Comparison of ENCODE assay signal across 8 cellular contexts in genomic region chr6:132512638-132513632, GRCh38. TPM values are rescaled to one million over a fixed set of nuclear protein-coding genes. Genes with fewer than 3 reads are reported as not detected.
DNase-seq lines count a peak whose midpoint lies in the region; ATAC-seq and TF ChIP-seq lines count a peak whose summit lies in the region.

Gene STX7 (minus strand): TSS chr6:132513116. CDS start chr6:132503530, 9,586 bp downstream.

- H3K9me3 ChIP-seq in SK-N-SH (no peaks in the 10 kb centered on the region), gastroesophageal sphincter (no peaks in the 10 kb centered on the region), neutrophil (no peaks in the 10 kb centered on the region)

- H3F3A ChIP-seq in SK-N-SH (replicated peaks; ENCODE audit: insufficient read depth): peaks cover 3% of the 10 kb centered on the region

- ATAC-seq in gastroesophageal sphincter: peak; percentile 97

- H3K4me3 ChIP-seq in SK-N-SH (ENCODE audit: low read depth in 2 of 2, low read length in 1 of 2) (peak within 1 kb of the TSS; percentile 72 to 76), gastroesophageal sphincter (peak within 1 kb of the TSS; percentile 79 to 87), neutrophil (ENCODE audit: low read depth in 1 of 2, low read length in 1 of 2) (peak within 1 kb of the TSS; percentile 77 to 93)

- no peaks in the 10 kb centered on the region for H3K9me2 ChIP-seq in SK-N-SH

- WGBS in SK-N-SH (ENCODE audit: low lambda C conversion rate): under 1% methylated on average over 19 of the region's 67 CpGs
- WGBS in gastroesophageal sphincter (ENCODE audit: low coverage in 1 of 2), 2 donors: 3% methylated on average over 4 to 25 of the region's 67 CpGs

- TF ChIP-seq CTCF in SK-N-SH (IDR thresholded peaks at IDR 0.05) (no peak), gastroesophageal sphincter (IDR thresholded peaks at IDR 0.05) (peak in 1 of 4 experiments; percentile 19), neutrophil (IDR thresholded peaks at IDR 0.05) (peak; percentile 23), subcutaneous adipose tissue (IDR thresholded peaks at IDR 0.05; ENCODE audit: low read depth) (no peak)

- no peaks in the 10 kb centered on the region for H3K36me3 ChIP-seq in SK-N-SH (replicated peaks in 1 of 2; ENCODE audit: control insufficient read depth in 1 of 2, insufficient read depth in 2 of 2, low read length in 1 of 2)
- no peaks in the 10 kb centered on the region for H3K36me3 ChIP-seq in gastroesophageal sphincter
- H3K36me3 ChIP-seq in neutrophil: peaks cover 8% of the 10 kb centered on the region

- H3K4me1 ChIP-seq in SK-N-SH (ENCODE audit: control insufficient read depth in 1 of 2, insufficient read depth in 2 of 2, low read depth in 1 of 2, low read length in 1 of 2) (peaks cover 4 to 8% of the 10 kb centered on the region in 2 experiments; a peak in 3 of 4 replicates), gastroesophageal sphincter (peaks cover 0 to 48% (median 10%) of the 10 kb centered on the region in 3 donors), neutrophil (ENCODE audit: control insufficient read depth in 1 of 2, insufficient read depth in 1 of 2, low read depth in 1 of 2, low read length in 1 of 2) (peaks cover 36 to 38% of the 10 kb centered on the region in 2 experiments)

- DNase-seq in GM04504 (ENCODE audit: low read depth) (peak; percentile 66), HEK293T (ENCODE audit: extremely low spot score) (peak; percentile 96), MV-4-11 (lab: John Stamatoyannopoulos, UW) (peak; percentile 82), SK-N-SH (peak; percentile 93)
- DNase-seq in activated naive CD4-positive, alpha-beta T cell treated with anti-CD3 and anti-CD28 coated beads, Interleukin-2, amount 50 U/mL, for 16 hours: peak; percentile 87

- H3K79me2 ChIP-seq in SK-N-SH (ENCODE audit: insufficient read depth): peaks cover 35% of the 10 kb centered on the region

- TF ChIP-seq RAD21 in SK-N-SH (IDR thresholded peaks at IDR 0.05; ENCODE audit: low read length): no peak

- H3K9ac ChIP-seq in SK-N-SH: peak within 1 kb of the TSS; percentile 59; the same call in 1 of the 2 replicates

- H4K20me1 ChIP-seq in SK-N-SH (ENCODE audit: insufficient read depth): peaks cover 4% of the 10 kb centered on the region; the same call in 1 of the 2 replicates

- peak within 1 kb of the TSS; percentile 87 for H2AFZ ChIP-seq in SK-N-SH (ENCODE audit: low read depth)

- H3K27ac ChIP-seq in SK-N-SH (ENCODE audit: low read depth in 2 of 2, low read length in 1 of 2) (peak within 1 kb of the TSS; percentile 19 to 22; a peak in 2 of 4 replicates), gastroesophageal sphincter (peak within 1 kb of the TSS; percentile 48 to 93 (median 91)), neutrophil (peak within 1 kb of the TSS; percentile 98)

- peak; percentile 69 to 79 for TF ChIP-seq POLR2A in gastroesophageal sphincter (IDR thresholded peaks at IDR 0.05)

- H3K27me3 ChIP-seq in SK-N-SH (ENCODE audit: insufficient read depth) (peaks cover 28% of the 10 kb centered on the region; the same call in 1 of the 2 replicates), gastroesophageal sphincter (no peaks in the 10 kb centered on the region), neutrophil (peaks cover 18% of the 10 kb centered on the region)

- POLR2A ChIA-PET in HEK293T (lab: Yijun Ruan, JAX) (interaction anchor here (0.5 to 1.7 kb wide), 10 partner anchors 11 to 301 kb away, joined by 3 to 11 read pairs (median 5); partner anchors contain the start of genes RPS12 and SLC18B1), SK-N-SH (lab: Yijun Ruan, JAX) (interaction anchor here (0.6 to 1.5 kb wide), 3 partner anchors 18 to 301 kb away, joined by 3 to 6 read pairs (median 3); partner anchors contain the start of gene RPS12)

- CTCF ChIA-PET in HEK293T (lab: Yijun Ruan, JAX) (interaction anchor here (0.5 to 1.9 kb wide), 6 partner anchors 18 to 269 kb away, joined by 3 to 6 read pairs (median 4); no protein-coding TSS in a partner anchor), SK-N-SH (lab: Yijun Ruan, JAX) (interaction anchor here (0.6 to 1.6 kb wide), 6 partner anchors 16 to 310 kb away, joined by 3 to 11 read pairs (median 4); no protein-coding TSS in a partner anchor)

- TF ChIP-seq EP300 in SK-N-SH (IDR thresholded peaks at IDR 0.05; ENCODE audit: borderline replicate concordance in 1 of 2, low read depth in 1 of 2, low read length in 1 of 2) (no peak), gastroesophageal sphincter (IDR thresholded peaks at IDR 0.05) (no peak)

- H3K4me2 ChIP-seq in SK-N-SH: peak within 1 kb of the TSS; percentile 83

TF ChIP-seq in HEK293T, 16 proteins besides CTCF, POLR2A, EP300 and RAD21:
- TF ChIP-seq ELF4 (IDR thresholded peaks at IDR 0.05) (no peak), FOXM1 (IDR thresholded peaks at IDR 0.05; ENCODE audit: borderline replicate concordance) (peak; percentile 41; the same call in 1 of the 2 replicates), LEF1 (IDR thresholded peaks at IDR 0.05; ENCODE audit: borderline replicate concordance) (no peak), HDGF (IDR thresholded peaks at IDR 0.05; ENCODE audit: borderline replicate concordance) (no peak), NFRKB (IDR thresholded peaks at IDR 0.05) (no peak), L3MBTL2 (conservative IDR thresholded peaks at IDR 0.05) (peak; percentile 82), TARDBP (IDR thresholded peaks at IDR 0.05) (no peak), CTBP1 (IDR thresholded peaks at IDR 0.05; ENCODE audit: borderline replicate concordance) (no peak), SUZ12 (IDR thresholded peaks at IDR 0.05) (no peak), ARNT (IDR thresholded peaks at IDR 0.05) (no peak), SP1 (IDR thresholded peaks at IDR 0.05) (no peak), FOXK2 (IDR thresholded peaks at IDR 0.05) (no peak), FOXA1 (IDR thresholded peaks at IDR 0.05) (no peak), BHLHE40 (IDR thresholded peaks at IDR 0.05; ENCODE audit: borderline replicate concordance) (no peak), PKNOX1 (IDR thresholded peaks at IDR 0.05) (peak; percentile 99), ZNF384 (IDR thresholded peaks at IDR 0.05) (no peak)

TF ChIP-seq in SK-N-SH, 30 proteins besides CTCF, POLR2A, EP300 and RAD21 (continues in another document):
- TF ChIP-seq MAX (IDR thresholded peaks at IDR 0.05; ENCODE audit: low read depth) (peak; percentile 37), SMC3 (IDR thresholded peaks at IDR 0.05; ENCODE audit: low read depth, low read length) (no peak), MEF2A (IDR thresholded peaks at IDR 0.05; ENCODE audit: borderline replicate concordance, low read depth) (no peak), RCOR1 (IDR thresholded peaks at IDR 0.05; ENCODE audit: low read length) (no peak), SIN3A (IDR thresholded peaks at IDR 0.05; ENCODE audit: borderline replicate concordance, low read depth, low read length) (peak; percentile 46; the same call in 1 of the 2 replicates), PBX3 (IDR thresholded peaks at IDR 0.05) (peak; percentile 99), TCF12 (IDR thresholded peaks at IDR 0.05) (no peak), ZBTB33 (IDR thresholded peaks at IDR 0.05; ENCODE audit: borderline replicate concordance, low read depth) (no peak), CHD2 (IDR thresholded peaks at IDR 0.05; ENCODE audit: low read length, partially characterized antibody) (peak; percentile 12), IRF3 (IDR thresholded peaks at IDR 0.05; ENCODE audit: low read depth, low read length) (no peak), GABPA (IDR thresholded peaks at IDR 0.05; ENCODE audit: low read depth) (peak; percentile 21; the same call in 1 of the 2 replicates), NRF1 (IDR thresholded peaks at IDR 0.05; ENCODE audit: low read depth, low read length) (peak; percentile 80), FOXJ3 (CRISPR knock-in tag; IDR thresholded peaks at IDR 0.05) (no peak), JUND (IDR thresholded peaks at IDR 0.05) (no peak)

RNA-seq across cellular contexts. Expression of gene STX7, which starts in this region (rescaled TPM):
- 12.8 and 16.0 TPM in 2 replicates for polyA plus RNA-seq in SK-N-SH (2012; rRNA removed)
- 15.7 and 15.8 TPM in 2 replicates for polyA plus RNA-seq in SK-N-SH (2012; cell fraction: cytosol; rRNA removed)
- polyA plus RNA-seq in SK-N-SH (2012; cell fraction: nucleus; rRNA removed): 5.7 and 9.9 TPM in 2 replicates
- total RNA-seq in gastroesophageal sphincter (100 to 1,000 TPM in 1 of 4 donors, 10 to 100 TPM in 3; 59.5 to 102 (median 65.3) TPM), subcutaneous adipose tissue (10 to 100 TPM; 38.4 to 94.7 (median 57.1) TPM)

Comparison
In these comparisons a context has a peak if more than half of its experiments do, and no peak if none do; other contexts are left out.
1. Peak in every context shown above with its lines: DNase-seq, ATAC-seq, H3K4me3 ChIP-seq and H3K27ac ChIP-seq.
2. H3K27ac ChIP-seq: peak in every context shown above with its lines; median percentile 98 in neutrophil; 91 in gastroesophageal sphincter; 20 in SK-N-SH.